20 cellular contexts compared by ENCODE assay signal in genomic region chr7:69180662-69181061, GRCh38.
"Had no signal": no experiment of that assay in that cellular context is flagged by ENCODE, and none has a peak within 500 bp of the region (broad histone marks: within the 10 kb centered on the region; RNA-seq: fewer than 3 reads in every experiment).

No MANE protein-coding gene starts in this region.

- H3K4me2 ChIP-seq: SK-N-SH had no signal

- H3K9me3 ChIP-seq: SK-N-SH had no signal

- H3K27ac ChIP-seq: RWPE1 had no signal

- ATAC-seq: HepG2 had no signal

- H3K9me2 ChIP-seq: SK-N-SH had no signal

- H3K9ac ChIP-seq: SK-N-SH had no signal

- DNase-seq: IMR-90, Kasumi-1, KG1, MM.1S, NCI-H1092 treated with DMSO at 0.1 percent for 48 hours, NCI-H1436, NCI-H187, NCI-H2029, NCI-H2081 treated with DMSO at 0.1 percent for 48 hours, NCI-H2171, NCI-H226, NCI-H446, NCI-H510A, NCI-H524 treated with DMSO at 0.1 percent for 48 hours, NCI-H69, NCI-H774, SHP77, SK-N-SH had no signal
